8 cellular contexts compared by ENCODE assay signal in the genomic region with DNA sequence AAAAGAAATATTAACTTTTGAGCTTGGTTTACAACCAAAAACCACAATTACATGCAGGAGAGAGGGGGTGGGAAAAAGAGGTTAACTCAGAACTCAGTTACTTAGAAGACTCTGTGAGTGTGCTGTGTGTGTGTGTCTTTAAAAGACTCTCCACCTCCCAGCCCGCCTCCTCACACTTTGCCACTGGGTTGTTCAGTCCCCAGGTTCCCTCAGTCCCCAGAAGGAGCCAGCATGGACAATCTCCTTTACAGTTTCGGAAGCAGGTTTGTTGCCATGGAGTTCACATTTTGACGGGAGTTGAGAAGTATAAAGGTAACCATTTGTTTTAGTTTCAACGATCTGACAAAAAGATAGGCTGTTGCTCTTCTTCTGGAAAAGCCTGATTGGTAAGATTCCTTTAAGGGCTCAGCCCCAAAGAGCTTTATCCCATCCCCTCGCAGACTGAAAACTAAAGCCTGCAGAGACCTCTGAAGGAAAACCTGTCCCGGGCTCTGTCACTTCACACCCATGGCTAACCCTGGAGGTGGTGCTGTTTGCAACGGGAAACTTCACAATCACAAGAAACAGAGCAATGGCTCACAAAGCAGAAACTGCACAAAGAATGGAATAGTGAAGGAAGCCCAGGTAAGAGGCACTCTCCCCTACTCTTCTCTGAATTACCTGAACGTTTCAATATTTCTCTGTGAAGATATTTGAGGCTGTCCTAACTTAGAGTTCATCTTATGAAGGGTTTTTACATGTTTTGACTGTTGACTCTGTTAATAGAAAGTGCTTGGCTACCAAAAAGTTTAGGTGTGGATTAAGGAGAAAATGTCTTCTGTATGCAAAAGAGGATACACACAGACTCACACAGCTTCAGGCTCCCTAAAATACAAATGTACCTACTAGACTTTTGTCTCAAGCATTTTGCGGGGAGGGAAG. TPM values are rescaled to one million over a fixed set of nuclear protein-coding genes. Genes with fewer than 3 reads are reported as not detected.
DNase-seq lines count a peak whose midpoint lies in the region; ATAC-seq and TF ChIP-seq lines count a peak whose summit lies in the region.

A gene (plus strand): TSS at position 212 of the 921 bp plus-strand sequence. CDS start 296 bp downstream, at position 508.

- no peaks in the 10 kb centered on the region for H3K27me3 ChIP-seq in hepatocyte
- H3K27me3 ChIP-seq in gastrocnemius medialis: no peaks in the 10 kb centered on the region

- in situ Hi-C loops in gastrocnemius medialis (cut with MboI; ENCODE audit: low sequenced_read_pairs in 4 of 4): no loop called here

- no peaks in the 10 kb centered on the region for H3K9me2 ChIP-seq in hepatocyte (replicated peaks; ENCODE audit: insufficient read depth)

- 6% methylated on average over 9 of the region's 9 CpGs for WGBS in hepatocyte (ENCODE audit: low lambda C conversion rate, missing lambda C conversion rate)

- TF ChIP-seq CTCF in hepatocyte (IDR thresholded peaks at IDR 0.05; ENCODE audit: poor library complexity) (peak; percentile 23), gastrocnemius medialis (IDR thresholded peaks at IDR 0.05 in 4 of 5, conservative IDR thresholded peaks at IDR 0.05 in 1 of 5) (no peak)

- H3K9me3 ChIP-seq in hepatocyte (ENCODE audit: low read depth) (no peaks in the 10 kb centered on the region), gastrocnemius medialis (no peaks in the 10 kb centered on the region)

- peak; percentile 56 for DNase-seq in AG20443 (ENCODE audit: low spot score)
- DNase-seq in activated naive CD4-positive, alpha-beta T cell treated with anti-CD3 and anti-CD28 coated beads, Interleukin-2, amount 50 U/mL, for 72 hours (ENCODE audit: low spot score in 2 of 2): no peak
- peak; percentile 77 for DNase-seq in hepatocyte (ENCODE audit: low spot score)
- DNase-seq in gastrocnemius medialis: no peak
- no peak for DNase-seq in GM19238 (ENCODE audit: insufficient read length, low spot score)
- no peak for DNase-seq in NK-92 treated with Interleukin-12 subunit alpha and Interleukin-12 subunit beta, amount 100 ng/mL, for 24 hours (lab: John Stamatoyannopoulos, UW)

- no peaks in the 10 kb centered on the region for H3K36me3 Mint-ChIP-seq in activated naive CD4-positive, alpha-beta T cell treated with anti-CD3 and anti-CD28 coated beads, Interleukin-2, amount 50 U/mL, for 72 hours

- H3K9me3 Mint-ChIP-seq in activated naive CD4-positive, alpha-beta T cell treated with anti-CD3 and anti-CD28 coated beads, Interleukin-2, amount 50 U/mL, for 72 hours: no peaks in the 10 kb centered on the region

- peaks cover 40% of the 10 kb centered on the region for H3K79me2 ChIP-seq in hepatocyte

- peak within 1 kb of the TSS; percentile 74 for H3K4me2 ChIP-seq in hepatocyte

- H3K4me3 ChIP-seq in hepatocyte (peak within 1 kb of the TSS; percentile 28), gastrocnemius medialis (peak within 1 kb of the TSS; percentile 36 to 48 (median 45))

- H3K27ac ChIP-seq in hepatocyte: peak within 1 kb of the TSS; percentile 79
- H3K27ac ChIP-seq in gastrocnemius medialis: peak within 1 kb of the TSS; percentile 12 to 57 (median 44)

- ATAC-seq in GM19035 (IDR thresholded peaks at IDR 0.05; ENCODE audit: unreplicated experiment) (peak; percentile 38), HG03280 (IDR thresholded peaks at IDR 0.05; ENCODE audit: unreplicated experiment) (peak; percentile 34), gastrocnemius medialis (peak; percentile 37 to 60)
- peak; percentile 39 to 49 for ATAC-seq in activated naive CD4-positive, alpha-beta T cell treated with anti-CD3 and anti-CD28 coated beads, Interleukin-2, amount 50 U/mL, for 72 hours

- peak within 1 kb of the TSS in 1 of 2 donors; percentile 88 for H3K27ac Mint-ChIP-seq in activated naive CD4-positive, alpha-beta T cell treated with anti-CD3 and anti-CD28 coated beads, Interleukin-2, amount 50 U/mL, for 72 hours

- no peaks in the 10 kb centered on the region for H4K20me1 ChIP-seq in hepatocyte (ENCODE audit: insufficient read depth, poor library complexity, severe bottlenecking)

- intact Hi-C loops in gastrocnemius medialis (cut with DNase I; ENCODE audit: low total_unique reads): no loop called here

- H3K4me1 ChIP-seq in hepatocyte (ENCODE audit: insufficient read depth) (peaks cover 42% of the 10 kb centered on the region), gastrocnemius medialis (peaks cover 0 to 5% of the 10 kb centered on the region in 2 donors)

- peak in 1 of 2 donors; percentile 9 for TF ChIP-seq POLR2A in gastrocnemius medialis (IDR thresholded peaks at IDR 0.05)

- peak within 1 kb of the TSS; percentile 43 for H2AFZ ChIP-seq in hepatocyte

- H3K36me3 ChIP-seq in hepatocyte (replicated peaks; ENCODE audit: insufficient read depth, low read depth) (no peaks in the 10 kb centered on the region), gastrocnemius medialis (no peaks in the 10 kb centered on the region)

RNA-seq across cellular contexts. Expression of the gene that starts here (rescaled TPM):
- total RNA-seq in activated naive CD4-positive, alpha-beta T cell treated with anti-CD3 and anti-CD28 coated beads, Interleukin-2, amount 50 U/mL, for 72 hours: 1 to 10 TPM in 1 of 2 donors, not detected in 1; 1.7 TPM
- total RNA-seq in hepatocyte (47.6 and 50.9 TPM in 2 replicates), gastrocnemius medialis (1 to 10 TPM in 3 of 4 donors, under 1 TPM in 1; 0.46 to 2.4 (median 1.2) TPM)
- polyA plus RNA-seq in hepatocyte: 30.9 and 36.3 TPM in 2 replicates

Comparison
In these comparisons a context has a peak if more than half of its experiments do, and no peak if none do; other contexts are left out.
1. RNA of the gene that starts here (total RNA-seq): 47.6 to 50.9 TPM in hepatocyte; 1.7 TPM in activated naive CD4-positive, alpha-beta T cell treated with anti-CD3 and anti-CD28 coated beads, Interleukin-2, amount 50 U/mL, for 72 hours and 0.46 to 2.4 TPM in gastrocnemius medialis; every median in the first group is over 10 times any median in the second.
2. DNase-seq: peak in AG20443 (single experiment) and hepatocyte (single experiment); none in activated naive CD4-positive, alpha-beta T cell treated with anti-CD3 and anti-CD28 coated beads, Interleukin-2, amount 50 U/mL, for 72 hours (0 of 2), gastrocnemius medialis (0 of 2), GM19238 (single experiment) and NK-92 treated with Interleukin-12 subunit alpha and Interleukin-12 subunit beta, amount 100 ng/mL, for 24 hours (single experiment).
3. Peak in every context shown above with its lines, with median percentiles within 50 percentile points of each other: ATAC-seq.